Comparison of ENCODE assay signal across 11 cellular contexts in genomic region chr22:30277547-30278344, GRCh38. TPM values are rescaled to one million over a fixed set of nuclear protein-coding genes. Genes with fewer than 3 reads are reported as not detected.
DNase-seq lines count a peak whose midpoint lies in the region; ATAC-seq, FAIRE-seq and TF ChIP-seq lines count a peak whose summit lies in the region.
"Had no signal": no experiment of that assay in that cellular context is flagged by ENCODE, and none has a peak within 500 bp of the region (broad histone marks: within the 10 kb centered on the region; RNA-seq: fewer than 3 reads in every experiment).

No MANE protein-coding gene starts in this region.

- TF ChIP-seq EP300 in A549 (IDR thresholded peaks at IDR 0.05) = no peak

- CTCF ChIA-PET in A549 (lab: Yijun Ruan, JAX) = interaction anchor here (0.6 to 3.6 kb wide), 6 partner anchors 8 to 170 kb away, joined by 3 to 22 read pairs (median 6); no protein-coding TSS in a partner anchor

- FAIRE-seq in A549 (lab: Jason Lieb, UNC) = no peak

- TF ChIP-seq CTCF in A549 (IDR thresholded peaks at IDR 0.05) (no peak), breast epithelium (IDR thresholded peaks at IDR 0.05) (no peak), right lobe of liver (IDR thresholded peaks at IDR 0.05) (no peak)

- peaks cover 8% of the 10 kb centered on the region; the same call in 1 of the 3 replicates for H3K4me1 ChIP-seq in A549
- H3K4me1 ChIP-seq in breast epithelium = no peaks in the 10 kb centered on the region
- no peaks in the 10 kb centered on the region for H3K4me1 ChIP-seq in right lobe of liver

- ATAC-seq in A549 = no peak
- ATAC-seq in right lobe of liver = peak; percentile 62 to 73 (median 66)
- no peak for ATAC-seq in HG03469 (IDR thresholded peaks at IDR 0.05; ENCODE audit: unreplicated experiment)
- no peak for ATAC-seq in HG02623 (IDR thresholded peaks at IDR 0.05; ENCODE audit: unreplicated experiment)

- intact Hi-C loops in breast epithelium (cut with DNase I; ENCODE audit: low total_unique reads) = loop anchor here (5.0 kb wide), 2 partner anchors 590 to 1395 kb away; partner anchors contain the start of gene ZNRF3
- intact Hi-C loops in right lobe of liver (cut with DNase I) = no loop called here

- no peak overlapping the region for H3K4me2 ChIP-seq in A549

- no peak for DNase-seq in A549 (ENCODE audit: low read depth in 1 of 2, low spot score in 1 of 2)
- no peak for DNase-seq in breast epithelium (ENCODE audit: low spot score in 2 of 2)
- no peak for DNase-seq in right lobe of liver
- no peak for DNase-seq in activated CD4-positive, alpha-beta T cell treated with anti-CD3 and anti-CD28 coated beads for 48 hours
- DNase-seq in NCI-H1436 (lab: John Stamatoyannopoulos, UW) = no peak
- DNase-seq: activated CD4-positive, alpha-beta T cell treated with anti-CD3 and anti-CD28 coated beads, Interleukin-2, amount 50 U/mL, for 4 hours had no signal

- no peak for TF ChIP-seq RAD21 in A549 (conservative IDR thresholded peaks at IDR 0.05 in 1 of 2, IDR thresholded peaks at IDR 0.05 in 1 of 2)

- 79% methylated on average over 13 of the region's 14 CpGs for WGBS in A549 (ENCODE audit: missing lambda C conversion rate)
- WGBS in right lobe of liver (ENCODE audit: insufficient coverage, low coverage, low lambda C conversion rate, missing lambda C conversion rate) = 73% methylated on average over 11 of the region's 14 CpGs

- H3K9me3 ChIP-seq in A549 (no peaks in the 10 kb centered on the region), KOPT-K1 (ENCODE audit: insufficient read depth, low read length, poor library complexity, severe bottlenecking) (no peaks in the 10 kb centered on the region), breast epithelium (no peaks in the 10 kb centered on the region), right lobe of liver (no peaks in the 10 kb centered on the region)

- H3K27ac ChIP-seq in A549 = peak overlapping the region in 1 of 2 experiments; percentile 70; a peak in 3 of 6 replicates
- peak overlapping the region; percentile 90 for H3K27ac ChIP-seq in KOPT-K1 (ENCODE audit: low read depth, low read length, poor library complexity, severe bottlenecking)
- H3K27ac ChIP-seq in breast epithelium = peak overlapping the region; percentile 29 to 69
- H3K27ac ChIP-seq in right lobe of liver = peak overlapping the region in 1 of 3 donors; percentile 54

- POLR2A ChIA-PET in A549 (lab: Yijun Ruan, JAX) = no interaction called here

- H3K4me3 ChIP-seq in A549 (no peak overlapping the region), breast epithelium (no peak overlapping the region), right lobe of liver (no peak overlapping the region)

- TF ChIP-seq POLR2A in A549 (IDR thresholded peaks at IDR 0.05; ENCODE audit: low read length) = no peak
- TF ChIP-seq POLR2A in breast epithelium (IDR thresholded peaks at IDR 0.05) = no peak
- no peak for TF ChIP-seq POLR2A in right lobe of liver (IDR thresholded peaks at IDR 0.05)

- H3K36me3 ChIP-seq in KOPT-K1 (ENCODE audit: insufficient read depth, low read length) = 0 out of 2 replicates have a peak, but pooled peaks cover 7% of the 10 kb centered on the region
- H3K36me3 ChIP-seq in breast epithelium = no peaks in the 10 kb centered on the region
- no peaks in the 10 kb centered on the region for H3K36me3 ChIP-seq in right lobe of liver

- H3K27me3 ChIP-seq in breast epithelium (no peaks in the 10 kb centered on the region), right lobe of liver (no peaks in the 10 kb centered on the region)

TF ChIP-seq in A549, 52 proteins besides CTCF, POLR2A, EP300 and RAD21:
- TF ChIP-seq JUNB (IDR thresholded peaks at IDR 0.05) (no peak), HMGXB4 (CRISPR knock-in tag; IDR thresholded peaks at IDR 0.05; ENCODE audit: borderline replicate concordance) (no peak), RFX5 (IDR thresholded peaks at IDR 0.05) (no peak), ZNF302 (CRISPR knock-in tag; IDR thresholded peaks at IDR 0.05) (no peak), MAFK (IDR thresholded peaks at IDR 0.05; ENCODE audit: partially characterized antibody) (peak; percentile 14), CEBPB (IDR thresholded peaks at IDR 0.05) (no peak), RARB (CRISPR knock-in tag; IDR thresholded peaks at IDR 0.05) (no peak), FOSL2 (IDR thresholded peaks at IDR 0.05) (no peak), FOSL2 (CRISPR knock-in tag; IDR thresholded peaks at IDR 0.05) (no peak), ATOH8 (CRISPR knock-in tag; IDR thresholded peaks at IDR 0.05; ENCODE audit: low read depth) (no peak)

RNA-seq across cellular contexts. Expression of gene OSM, which starts 11.1 kb away (rescaled TPM):
- polyA plus RNA-seq in A549 (2011; rRNA removed) = not detected in 2 replicates
- 0.03 and 0.09 TPM in 2 replicates for polyA plus RNA-seq in A549 (2012; cell fraction: cytosol; rRNA removed)
- polyA plus RNA-seq in A549 (2012; cell fraction: nucleus; rRNA removed) = 0.47 and 0.49 TPM in 2 replicates
- not detected in 3 replicates for polyA plus RNA-seq in A549 (2017; fragmentation: RNase III; extraction: RNeasy Plus Mini Kit Qiagen cat#74134 plus additional on column Dnase treatment)
- polyA minus RNA-seq in A549 (2011; rRNA and poly(A)+ RNA removed) = not detected in 2 replicates
- total RNA-seq in breast epithelium = 1 to 10 TPM; 1.3 to 2.5 (median 1.3) TPM
- total RNA-seq in right lobe of liver = under 1 TPM in 4 of 6 experiments, not detected in 2; 0.10 to 0.75 (median 0.19) TPM
- total RNA-seq: kidney epithelial cell had no signal

RNA-seq across cellular contexts. Expression of gene CASTOR1, which starts 11.6 kb away (rescaled TPM):
- polyA plus RNA-seq in A549 (2011; rRNA removed) = 11.3 and 12.2 TPM in 2 replicates
- polyA plus RNA-seq in A549 (2012; cell fraction: cytosol; rRNA removed) = 15.9 and 17.8 TPM in 2 replicates
- polyA plus RNA-seq in A549 (2012; cell fraction: nucleus; rRNA removed) = 32.2 and 52.9 TPM in 2 replicates
- 4.7 to 6.6 TPM (median 5.5 TPM) in 3 replicates for polyA plus RNA-seq in A549 (2017; fragmentation: RNase III; extraction: RNeasy Plus Mini Kit Qiagen cat#74134 plus additional on column Dnase treatment)
- polyA minus RNA-seq in A549 (2011; rRNA and poly(A)+ RNA removed) = 6.0 and 9.2 TPM in 2 replicates
- 10 to 100 TPM; 15.5 to 26.6 (median 20.6) TPM for total RNA-seq in breast epithelium
- total RNA-seq in right lobe of liver = 1 to 10 TPM in 5 of 6 experiments, under 1 TPM in 1; 0.86 to 8.6 (median 4.0) TPM

RNA-seq across cellular contexts. Expression of gene LIF, which starts 31.2 kb away (rescaled TPM):
- polyA plus RNA-seq in A549 (2011; rRNA removed) = 54.5 and 64.7 TPM in 2 replicates
- 53.0 and 70.6 TPM in 2 replicates for polyA plus RNA-seq in A549 (2012; cell fraction: cytosol; rRNA removed)
- polyA plus RNA-seq in A549 (2012; cell fraction: nucleus; rRNA removed) = 279 and 384 TPM in 2 replicates
- 40.7 to 49.3 TPM (median 44.3 TPM) in 3 replicates for polyA plus RNA-seq in A549 (2017; fragmentation: RNase III; extraction: RNeasy Plus Mini Kit Qiagen cat#74134 plus additional on column Dnase treatment)
- 62.7 and 126 TPM in 2 replicates for polyA minus RNA-seq in A549 (2011; rRNA and poly(A)+ RNA removed)
- 1 to 10 TPM; 1.4 to 9.5 (median 1.6) TPM for total RNA-seq in breast epithelium
- total RNA-seq in right lobe of liver = 1 to 10 TPM in 3 of 6 experiments, under 1 TPM in 1, not detected in 2; 0.15 to 2.0 (median 1.6) TPM
- total RNA-seq: temporal lobe had no signal

RNA-seq across cellular contexts. Expression of gene TBC1D10A, which starts 49.0 kb away (rescaled TPM):
- polyA plus RNA-seq in A549 (2011; rRNA removed) = 5.4 and 5.8 TPM in 2 replicates
- polyA plus RNA-seq in A549 (2012; cell fraction: cytosol; rRNA removed) = 8.2 and 11.8 TPM in 2 replicates
- 26.1 and 26.3 TPM in 2 replicates for polyA plus RNA-seq in A549 (2012; cell fraction: nucleus; rRNA removed)
- polyA plus RNA-seq in A549 (2017; fragmentation: RNase III; extraction: RNeasy Plus Mini Kit Qiagen cat#74134 plus additional on column Dnase treatment) = 6.8 to 9.0 TPM (median 8.7 TPM) in 3 replicates
- 6.1 and 9.3 TPM in 2 replicates for polyA minus RNA-seq in A549 (2011; rRNA and poly(A)+ RNA removed)
- total RNA-seq in breast epithelium = 10 to 100 TPM; 25.0 to 50.1 (median 32.4) TPM
- 10 to 100 TPM in 3 of 6 experiments, 1 to 10 TPM in 3; 6.6 to 12.6 (median 10.0) TPM for total RNA-seq in right lobe of liver

Comparison
In these comparisons a context has a peak if more than half of its experiments do, and no peak if none do; other contexts are left out.
1. ATAC-seq: peak in right lobe of liver (4 of 4); none in A549 (0 of 2), HG03469 (single experiment) and HG02623 (single experiment).